ENCODE assay signal across 28 cellular contexts in the genomic region with DNA sequence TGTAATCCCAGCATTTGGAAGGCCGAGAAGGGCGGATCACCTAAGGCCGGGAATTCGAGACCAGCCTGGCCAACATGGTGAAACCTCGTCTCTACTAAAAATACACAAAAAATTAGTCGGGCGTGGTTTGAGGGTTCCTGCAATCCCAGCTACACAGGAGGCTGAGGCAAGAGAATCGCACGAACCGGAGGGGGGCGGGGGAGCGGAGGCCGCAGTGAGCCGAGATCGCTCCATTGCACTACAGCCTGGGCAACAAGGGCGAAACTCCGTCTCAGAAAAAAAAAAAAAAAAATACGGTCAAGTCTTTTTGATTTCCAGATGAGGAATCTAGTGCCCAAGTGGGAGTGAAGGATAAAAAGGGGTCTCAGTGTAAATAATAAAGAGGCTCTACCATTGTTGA.
"Had no signal": no experiment of that assay in that cellular context is flagged by ENCODE, and none has a peak within 500 bp of the region (broad histone marks: within the 10 kb centered on the region; RNA-seq: fewer than 3 reads in every experiment).

No MANE protein-coding gene starts in this region.

- ATAC-seq: effector memory CD8-positive, alpha-beta T cell; esophagus mucosa; foreskin keratinocyte; gastrocnemius medialis; gastroesophageal sphincter; heart left ventricle; heart right ventricle had no signal

- H3K9me3 ChIP-seq: colonic mucosa, esophagus muscularis mucosa, esophagus squamous epithelium, gastrocnemius medialis, gastroesophageal sphincter, heart left ventricle, heart right ventricle had no signal

- FAIRE-seq: colon, endometrium, endothelial cell of umbilical vein, frontal cortex had no signal

- H3K36me3 ChIP-seq: colonic mucosa, esophagus muscularis mucosa, esophagus squamous epithelium, gastrocnemius medialis, gastroesophageal sphincter, heart left ventricle, heart right ventricle had no signal

- H3K27ac ChIP-seq: colonic mucosa, coronary artery, dorsolateral prefrontal cortex, epithelial cell of prostate, esophagus muscularis mucosa, esophagus squamous epithelium, foreskin keratinocyte, gastrocnemius medialis, gastroesophageal sphincter, heart left ventricle, heart right ventricle had no signal

- H3K4me3 ChIP-seq: colonic mucosa, coronary artery, dorsolateral prefrontal cortex, esophagus muscularis mucosa, esophagus squamous epithelium, gastrocnemius medialis, gastroesophageal sphincter, heart left ventricle, heart right ventricle had no signal

- H3K27me3 ChIP-seq: colonic mucosa, esophagus muscularis mucosa, esophagus squamous epithelium, foreskin keratinocyte, gastroesophageal sphincter had no signal

- H3K4me1 ChIP-seq: colonic mucosa, esophagus muscularis mucosa, esophagus squamous epithelium, foreskin keratinocyte, gastrocnemius medialis, gastroesophageal sphincter, heart left ventricle, heart right ventricle had no signal

- DNase-seq: colonic mucosa; cortex of kidney; dermis blood vessel endothelial cell; dorsolateral prefrontal cortex; effector CD4-positive, alpha-beta T cell; effector CD8-positive, alpha-beta T cell; effector memory CD4-positive, alpha-beta T cell; effector memory CD8-positive, alpha-beta T cell; endodermal cell; erythroblast; esophagus squamous epithelium; foreskin fibroblast; foreskin keratinocyte; foreskin melanocyte; gastrocnemius medialis; glutamatergic neuron; head of caudate nucleus; heart left ventricle; heart right ventricle had no signal
